In the genomic region with DNA sequence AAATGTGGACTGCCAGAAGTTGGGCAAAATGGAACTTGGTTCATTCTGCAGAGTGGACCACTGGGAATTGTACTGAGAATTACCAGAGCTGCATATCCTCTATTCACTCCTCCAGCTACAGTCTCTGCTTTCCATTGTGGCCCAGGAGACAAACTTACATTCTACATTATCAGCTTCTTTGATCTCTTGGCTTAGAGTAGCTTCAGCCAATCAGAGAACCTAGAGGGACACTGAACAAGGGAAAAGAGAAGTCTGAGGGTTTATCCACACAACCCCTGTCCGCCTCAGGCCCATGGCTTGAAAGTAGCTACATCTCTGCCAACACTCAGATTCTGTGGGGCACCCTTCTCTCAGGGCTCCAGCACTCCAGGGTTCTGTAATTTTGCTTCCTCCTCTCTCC, we compare ENCODE assay signal across 22 cellular contexts.
"Had no signal": no experiment of that assay in that cellular context is flagged by ENCODE, and none has a peak within 500 bp of the region (broad histone marks: within the 10 kb centered on the region; RNA-seq: fewer than 3 reads in every experiment).

No MANE protein-coding gene starts in this region.

- DNase-seq: activated CD4-positive, alpha-beta T cell treated with anti-CD3 and anti-CD28 coated beads for 48 hours; activated CD4-positive, alpha-beta T cell treated with anti-CD3 and anti-CD28 coated beads, Interleukin-2, amount 50 U/mL, for 4 hours; activated CD8-positive, alpha-beta memory T cell treated with anti-CD3 and anti-CD28 coated beads, Interleukin-2, amount 50 U/mL, for 48 hours; activated CD8-positive, alpha-beta T cell treated with anti-CD3 and anti-CD28 coated beads, Interleukin-2, amount 10 ng/mL, durations not matched to agents 7 days and 5 days; activated T-cell treated with anti-CD3 and anti-CD28 coated beads, Interleukin-2, amount 50 U/mL, for 1 hour; cerebellar nuclear complex; Kasumi-1; NCI-H1092 treated with DMSO at 0.1 percent for 48 hours; NCI-H1417 treated with DMSO at 0.1 percent for 48 hours; NCI-H1694; NCI-H2029; NCI-H2107; NCI-H2171 treated with DMSO at 0.1 percent for 48 hours; NCI-H226; NCI-H526 treated with DMSO at 0.1 percent for 48 hours; NCI-H82; RPMI8226; T-helper 1 cell had no signal

- ATAC-seq: activated CD4-positive, CD25-positive, alpha-beta regulatory T cell treated with anti-CD3 and anti-CD28 coated beads, Interleukin-2, amount 50 U/mL, for 24 hours; activated CD8-positive, alpha-beta T cell treated with anti-CD3 and anti-CD28 coated beads, Interleukin-2, amount 10 ng/mL, durations not matched to agents 7 days and 5 days; activated naive CD4-positive, alpha-beta T cell treated with anti-CD3 and anti-CD28 coated beads, Interleukin-2, amount 50 U/mL, for 72 hours; Panc1; Right ventricle myocardium inferior had no signal
